ENCODE assay signal across 19 cellular contexts in genomic region chr2:37659723-37660122, GRCh38. TPM values are rescaled to one million over a fixed set of nuclear protein-coding genes. Genes with fewer than 3 reads are reported as not detected.
DNase-seq lines count a peak whose midpoint lies in the region; ATAC-seq and TF ChIP-seq lines count a peak whose summit lies in the region.
"Had no signal": no experiment of that assay in that cellular context is flagged by ENCODE, and none has a peak within 500 bp of the region (broad histone marks: within the 10 kb centered on the region; RNA-seq: fewer than 3 reads in every experiment).

No MANE protein-coding gene starts in this region.

- no peak overlapping the region for H2BK12ac ChIP-seq in neuronal stem cell (ENCODE audit: low read length)

- no peak for DNase-seq in CD4-positive, CD25-positive, alpha-beta regulatory T cell
- DNase-seq in GM23248 (peak; percentile 1), endothelial cell (ENCODE audit: low spot score) (no peak), osteocyte (ENCODE audit: extremely low spot score, unreplicated experiment) (no peak), GM10248 (ENCODE audit: extremely low spot score) (no peak), neuronal stem cell (ENCODE audit: low spot score) (no peak)
- DNase-seq: activated CD4-positive, alpha-beta T cell treated with anti-CD3 and anti-CD28 coated beads for 1 hour; anterior cingulate cortex; COR-L47; foreskin fibroblast; GF-D8; midbrain; NCI-H1930; retina; stimulated activated CD4-positive, alpha-beta T cell treated with anti-CD3 and anti-CD28 coated beads, Interleukin-4, amount 100 ng/mL, for 4 hours; stimulated activated naive CD4-positive, alpha-beta T cell; T-helper 2 cell had no signal

- 73 to 74% methylated on average over 5 of the region's 5 CpGs for WGBS in GM23248 (ENCODE audit: low coverage in 1 of 2, low lambda C conversion rate in 2 of 2, missing lambda C conversion rate in 2 of 2), 2 experiments
- no CpG with 5 or more reads among the region's 5 CpGs for WGBS in neuronal stem cell (ENCODE audit: extremely low coverage in 2 of 2, insufficient read length in 2 of 2, insufficient replicate concordance in 1 of 2), 2 donors

- H2BK15ac ChIP-seq in neuronal stem cell (ENCODE audit: low read length) = no peak overlapping the region

- H3K27ac ChIP-seq in CD4-positive, CD25-positive, alpha-beta regulatory T cell (ENCODE audit: insufficient read depth, low read length, poor library complexity, severe bottlenecking) = peak overlapping the region; percentile 52
- H3K27ac ChIP-seq in GM23248 (no peak overlapping the region), neuronal stem cell (replicated peaks; ENCODE audit: low read length) (no peak overlapping the region)

- no peak overlapping the region for H4K8ac ChIP-seq in neuronal stem cell (ENCODE audit: low read depth, low read length)

- peaks cover 43 to 99% (median 77%) of the 10 kb centered on the region in 4 donors for H3K4me1 Mint-ChIP-seq in CD4-positive, CD25-positive, alpha-beta regulatory T cell
- H3K4me1 Mint-ChIP-seq in endothelial cell (ENCODE audit: unreplicated experiment) = peaks cover 78% of the 10 kb centered on the region
- H3K4me1 Mint-ChIP-seq in osteocyte (ENCODE audit: unreplicated experiment) = peaks cover 71% of the 10 kb centered on the region

- H3K4me3 Mint-ChIP-seq in CD4-positive, CD25-positive, alpha-beta regulatory T cell = peak overlapping the region in 1 of 4 donors; percentile 53
- H3K4me3 Mint-ChIP-seq in endothelial cell (ENCODE audit: unreplicated experiment) (peak overlapping the region; percentile 56), osteocyte (ENCODE audit: unreplicated experiment) (no peak overlapping the region)

- H3K4me2 ChIP-seq in GM23248 (ENCODE audit: unreplicated experiment) (peak overlapping the region; percentile 29), neuronal stem cell (ENCODE audit: insufficient read depth, low read length, poor library complexity, severe bottlenecking) (no peak overlapping the region)

- H3K27me3 ChIP-seq in CD4-positive, CD25-positive, alpha-beta regulatory T cell (ENCODE audit: control insufficient read depth, insufficient read depth, low read length) = no peaks in the 10 kb centered on the region
- H3K27me3 ChIP-seq in GM23248 (replicated peaks; ENCODE audit: insufficient read depth) = no peaks in the 10 kb centered on the region
- H3K27me3 ChIP-seq in neuronal stem cell (ENCODE audit: control insufficient read depth in 3 of 3, insufficient read depth in 3 of 3, low read depth in 1 of 3, low read length in 3 of 3) = no peaks in the 10 kb centered on the region

- peak overlapping the region; percentile 34 to 93 (median 66) for H3K27ac Mint-ChIP-seq in CD4-positive, CD25-positive, alpha-beta regulatory T cell
- peak overlapping the region; percentile 65 for H3K27ac Mint-ChIP-seq in endothelial cell (ENCODE audit: unreplicated experiment)
- H3K27ac Mint-ChIP-seq in osteocyte (ENCODE audit: unreplicated experiment) = peak overlapping the region; percentile 24

- no peaks in the 10 kb centered on the region for H3K79me1 ChIP-seq in neuronal stem cell (ENCODE audit: low read depth, low read length)

- no peak overlapping the region for H3K18ac ChIP-seq in neuronal stem cell (ENCODE audit: low read length)

- H4K91ac ChIP-seq in neuronal stem cell (ENCODE audit: low read depth, low read length, poor library complexity) = no peak overlapping the region

- in situ Hi-C loops in GM23248 (cut with MboI) = no loop called here

- H3F3A ChIP-seq in GM23248 (ENCODE audit: insufficient read depth) = peaks cover 90% of the 10 kb centered on the region

- H3K4me3 ChIP-seq in CD4-positive, CD25-positive, alpha-beta regulatory T cell (ENCODE audit: low read depth, low read length) = no peak overlapping the region
- H3K4me3 ChIP-seq in GM23248 (peak overlapping the region; percentile 20; the same call in 1 of the 2 replicates), neuronal stem cell (ENCODE audit: low read length in 2 of 2) (no peak overlapping the region)
- H3K4me3 ChIP-seq: HAP-1 had no signal

- no peaks in the 10 kb centered on the region for H3K9me2 ChIP-seq in GM23248 (ENCODE audit: insufficient read depth)

- no peaks in the 10 kb centered on the region for H3K9me3 Mint-ChIP-seq in CD4-positive, CD25-positive, alpha-beta regulatory T cell
- no peaks in the 10 kb centered on the region for H3K9me3 Mint-ChIP-seq in endothelial cell (ENCODE audit: unreplicated experiment)
- H3K9me3 Mint-ChIP-seq in osteocyte (ENCODE audit: unreplicated experiment) = no peaks in the 10 kb centered on the region

- H3K36me3 ChIP-seq in CD4-positive, CD25-positive, alpha-beta regulatory T cell (ENCODE audit: control insufficient read depth, insufficient read depth, low read length) = peaks cover 28% of the 10 kb centered on the region
- peaks cover 88% of the 10 kb centered on the region for H3K36me3 ChIP-seq in GM23248 (ENCODE audit: low read depth)
- H3K36me3 ChIP-seq in neuronal stem cell (replicated peaks in 1 of 2; ENCODE audit: control insufficient read depth in 2 of 2, insufficient read depth in 2 of 2, low read length in 2 of 2) = peaks cover 0 to 64% of the 10 kb centered on the region in 2 donors

- H2AFZ ChIP-seq in GM23248 = no peak overlapping the region
- no peak overlapping the region for H2AFZ ChIP-seq in neuronal stem cell (ENCODE audit: low read length)

- no peaks in the 10 kb centered on the region for H3K27me3 Mint-ChIP-seq in CD4-positive, CD25-positive, alpha-beta regulatory T cell
- H3K27me3 Mint-ChIP-seq in endothelial cell (ENCODE audit: unreplicated experiment) (peaks cover 12% of the 10 kb centered on the region), osteocyte (ENCODE audit: unreplicated experiment) (no peaks in the 10 kb centered on the region)

- peaks cover 99% of the 10 kb centered on the region for H3K79me2 ChIP-seq in GM23248 (ENCODE audit: insufficient read depth)

- peaks cover 66% of the 10 kb centered on the region for H3K4me1 ChIP-seq in CD4-positive, CD25-positive, alpha-beta regulatory T cell (ENCODE audit: control insufficient read depth, insufficient read depth, low read length, poor library complexity, severe bottlenecking)
- H3K4me1 ChIP-seq in GM23248 (ENCODE audit: insufficient read depth) = peaks cover 76% of the 10 kb centered on the region
- H3K4me1 ChIP-seq in neuronal stem cell (ENCODE audit: control insufficient read depth in 2 of 2, insufficient read depth in 1 of 2, low read depth in 1 of 2, low read length in 2 of 2) = peaks cover 17 to 34% of the 10 kb centered on the region in 2 donors

- H3K36me3 Mint-ChIP-seq in CD4-positive, CD25-positive, alpha-beta regulatory T cell = peaks cover 29% of the 10 kb centered on the region
- peaks cover 52% of the 10 kb centered on the region for H3K36me3 Mint-ChIP-seq in endothelial cell (ENCODE audit: low read depth, unreplicated experiment)
- peaks cover 13% of the 10 kb centered on the region for H3K36me3 Mint-ChIP-seq in osteocyte (ENCODE audit: unreplicated experiment)

- POLR2A ChIA-PET in GM10248 (lab: Yijun Ruan, JAX) = no interaction called here

- H4K20me1 ChIP-seq in GM23248 (ENCODE audit: insufficient read depth) = peaks cover 52% of the 10 kb centered on the region

- H3K9me3 ChIP-seq in CD4-positive, CD25-positive, alpha-beta regulatory T cell (ENCODE audit: control insufficient read depth in 2 of 2, low read length in 2 of 2) = no peaks in the 10 kb centered on the region
- H3K9me3 ChIP-seq in GM23248 (ENCODE audit: low read depth) = no peaks in the 10 kb centered on the region
- no peaks in the 10 kb centered on the region for H3K9me3 ChIP-seq in neuronal stem cell (replicated peaks in 1 of 2; ENCODE audit: control insufficient read depth in 2 of 2, insufficient read depth in 1 of 2, low read depth in 1 of 2, low read length in 2 of 2)
- H3K9me3 ChIP-seq: HAP-1 had no signal

- no peak overlapping the region for H2BK120ac ChIP-seq in neuronal stem cell (ENCODE audit: low read depth, low read length)

- CTCF ChIA-PET in GM10248 (lab: Yijun Ruan, JAX) = interaction anchor here (0.9 to 1.3 kb wide), 2 partner anchors 218 to 264 kb away, joined by 3 to 5 read pairs; no protein-coding TSS in a partner anchor

- H3K4ac ChIP-seq in neuronal stem cell (ENCODE audit: low read length) = no peak overlapping the region

- no peak overlapping the region for H2BK5ac ChIP-seq in neuronal stem cell (ENCODE audit: low read length)

- H3K9ac ChIP-seq in GM23248 (no peak overlapping the region), neuronal stem cell (ENCODE audit: low read depth, low read length, poor library complexity) (no peak overlapping the region)

- H3K23ac ChIP-seq in neuronal stem cell (ENCODE audit: low read depth, low read length, poor library complexity) = no peak overlapping the region

- no peak for ATAC-seq in CD4-positive, CD25-positive, alpha-beta regulatory T cell (ENCODE audit: low read depth in 2 of 2)
- no peak for ATAC-seq in HG02938 (IDR thresholded peaks at IDR 0.05; ENCODE audit: unreplicated experiment)

- no peak overlapping the region for H3K14ac ChIP-seq in neuronal stem cell (ENCODE audit: low read length)

- no peak for TF ChIP-seq CTCF in endothelial cell (IDR thresholded peaks at IDR 0.05; ENCODE audit: unreplicated experiment)
- no peak for TF ChIP-seq CTCF in osteocyte (IDR thresholded peaks at IDR 0.05)
- no peak for TF ChIP-seq CTCF in GM10248 (IDR thresholded peaks at IDR 0.05; ENCODE audit: control extremely low read depth, extremely low read depth, low read depth, missing control alignments)

- H2AK5ac ChIP-seq in neuronal stem cell (ENCODE audit: low read depth, low read length) = no peak overlapping the region

RNA-seq across cellular contexts. Expression of gene CDC42EP3, which starts 11.7 kb away (rescaled TPM):
- total RNA-seq in CD4-positive, CD25-positive, alpha-beta regulatory T cell = 36.4 TPM
- polyA plus RNA-seq in CD4-positive, CD25-positive, alpha-beta regulatory T cell = 10 to 100 TPM; 57.9 to 81.4 (median 68.5) TPM
- 144 and 166 TPM in 2 replicates for total RNA-seq in GM23248 (2014; rRNA removed; shearing (Covaris generic))
- 289 and 295 TPM in 2 replicates for polyA plus RNA-seq in GM23248 (2016; fragmentation: Nextera tagmentation; extraction: Ambion mirVana)
- total RNA-seq in endothelial cell (ENCODE audit: unreplicated experiment) (53.1 TPM), osteocyte (40.9 and 46.2 TPM in 2 replicates)
- polyA plus RNA-seq in neuronal stem cell (2013, experiment 1 of 2) = 32.1 TPM
- 31.5 TPM for polyA plus RNA-seq in neuronal stem cell (2013, experiment 2 of 2)
